In the genomic region with DNA sequence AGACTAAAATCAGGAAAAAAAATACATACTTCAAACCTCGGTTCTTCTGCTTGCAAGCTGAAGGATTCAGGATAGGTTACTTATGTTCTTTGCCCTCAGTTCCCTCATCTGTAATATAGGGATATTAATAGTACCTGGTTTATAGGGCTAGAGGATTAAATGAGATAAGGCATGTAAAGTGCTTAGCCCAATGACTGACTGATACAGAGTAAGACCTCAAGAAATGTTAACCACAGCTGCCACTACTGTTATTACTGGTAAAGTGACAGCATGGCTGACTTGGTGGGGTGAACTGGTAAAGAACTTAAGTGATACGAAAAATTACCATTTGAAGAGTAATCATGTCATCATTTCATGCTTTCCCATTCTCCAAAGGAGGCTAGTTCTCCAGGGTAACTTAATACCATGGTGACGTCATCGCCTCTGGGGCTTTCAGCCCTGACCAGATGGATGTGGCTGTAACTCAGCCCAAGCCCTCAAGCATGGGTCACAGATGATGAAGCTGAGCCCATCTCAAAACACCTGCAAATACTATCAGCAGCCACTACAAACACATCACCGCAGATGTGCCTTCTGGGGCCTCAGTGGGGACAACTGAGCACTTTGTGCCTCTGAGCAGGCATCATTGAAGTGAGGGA, we compare ENCODE assay signal across 9 cellular contexts. TPM values are rescaled to one million over a fixed set of nuclear protein-coding genes. Genes with fewer than 3 reads are reported as not detected.
A peak's percentile ranks its signal among the peaks of the same experiment; 100 is the strongest.
DNase-seq lines count a peak whose midpoint lies in the region; ATAC-seq and TF ChIP-seq lines count a peak whose summit lies in the region.
"Had no signal": no experiment of that assay in that cellular context is flagged by ENCODE, and none has a peak within 500 bp of the region (broad histone marks: within the 10 kb centered on the region; RNA-seq: fewer than 3 reads in every experiment).

No MANE protein-coding gene starts in this region.

- DNase-seq in NCI-H748 (lab: John Stamatoyannopoulos, UW; ENCODE audit: unreplicated experiment) (peak; percentile 80), NCI-H748 treated with DMSO at 0.1 percent for 48 hours (lab: John Stamatoyannopoulos, UW) (no peak), NCI-H1092 treated with DMSO at 0.1 percent for 48 hours (lab: John Stamatoyannopoulos, UW) (peak; percentile 8), amniotic stem cell (lab: John Stamatoyannopoulos, UW) (peak; percentile 24), myocyte (ENCODE audit: low read depth) (peak; percentile 44), GM10266 (ENCODE audit: extremely low spot score) (no peak)
- DNase-seq: activated gamma-delta T cell treated with Interleukin-2 at 50 U/mL for 16 hours had no signal

- ATAC-seq in HG02763 (IDR thresholded peaks at IDR 0.05; ENCODE audit: unreplicated experiment) (no peak), GM19328 (IDR thresholded peaks at IDR 0.05; ENCODE audit: unreplicated experiment) (no peak)

- TF ChIP-seq CTCF in GM10266 (IDR thresholded peaks at IDR 0.05; ENCODE audit: control insufficient read depth, insufficient read depth, low read depth, missing control alignments) = no peak

RNA-seq across cellular contexts. Expression of a gene that starts 44.5 kb away (rescaled TPM):
- 7.2 and 11.2 TPM in 2 replicates for total RNA-seq in myocyte
- 4.2 TPM for polyA plus RNA-seq in myocyte (2012)

Comparison
In these comparisons a context has a peak if more than half of its experiments do, and no peak if none do; other contexts are left out.
1. DNase-seq: peak in NCI-H748 (single experiment), NCI-H1092 treated with DMSO at 0.1 percent for 48 hours (single experiment), amniotic stem cell (single experiment) and myocyte (single experiment); none in NCI-H748 treated with DMSO at 0.1 percent for 48 hours (single experiment) and GM10266 (single experiment).